13 cellular contexts compared by ENCODE assay signal in the genomic region with DNA sequence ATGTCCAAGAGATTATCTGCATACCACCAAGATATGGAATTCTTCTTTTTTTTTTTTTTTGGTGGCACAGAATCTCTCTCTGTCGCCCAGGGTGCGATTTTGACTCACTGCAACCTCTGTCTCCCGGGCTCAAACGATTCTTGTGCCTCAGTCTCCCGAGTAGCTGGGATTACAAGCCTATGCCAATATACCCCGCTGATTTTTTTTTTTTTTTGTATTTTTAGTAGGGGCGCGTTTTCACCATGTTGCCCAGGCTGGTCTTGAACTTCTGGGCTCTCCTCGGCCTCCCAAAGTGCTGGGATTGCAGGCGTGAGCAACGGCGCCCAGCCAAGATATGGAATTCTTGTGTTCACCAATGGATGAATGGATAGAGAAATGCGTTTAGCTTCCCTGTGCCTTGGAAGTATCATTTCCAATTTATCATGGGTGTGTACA. TPM values are rescaled to one million over a fixed set of nuclear protein-coding genes. Genes with fewer than 3 reads are reported as not detected.
DNase-seq lines count a peak whose midpoint lies in the region; ATAC-seq and TF ChIP-seq lines count a peak whose summit lies in the region.
"Had no signal": no experiment of that assay in that cellular context is flagged by ENCODE, and none has a peak within 500 bp of the region (broad histone marks: within the 10 kb centered on the region; RNA-seq: fewer than 3 reads in every experiment).

No MANE protein-coding gene starts in this region.

- H3K9me3 Mint-ChIP-seq in MCF 10A (ENCODE audit: unreplicated experiment) (no peaks in the 10 kb centered on the region), type B pancreatic cell (no peaks in the 10 kb centered on the region)
- H3K9me3 Mint-ChIP-seq in activated naive CD4-positive, alpha-beta T cell treated with anti-CD3 and anti-CD28 coated beads, Interleukin-2, amount 10 ng/mL, durations not matched to agents 7 days and 5 days: peaks cover 21% of the 10 kb centered on the region

- peaks cover 0 to 95% of the 10 kb centered on the region in 2 donors for H3K27me3 ChIP-seq in breast epithelium
- no peaks in the 10 kb centered on the region for H3K27me3 ChIP-seq in PC-9 (ENCODE audit: insufficient read depth, low read depth)

- no peak for TF ChIP-seq POLR2A in breast epithelium (IDR thresholded peaks at IDR 0.05)

- POLR2A ChIA-PET in MCF 10A (lab: Yijun Ruan, JAX) (interaction anchor here (0.9 to 1.0 kb wide), 3 partner anchors 9 to 66 kb away, joined by 3 read pairs; no protein-coding TSS in a partner anchor), PC-9 (lab: Charles Lee; ENCODE audit: unreplicated experiment) (interaction anchor here (0.6 to 0.7 kb wide), 3 partner anchors 51 to 808 kb away, joined by 6 to 17 read pairs (median 14); no protein-coding TSS in a partner anchor)

- H3K79me2 ChIP-seq in PC-9 (ENCODE audit: low read depth): no peaks in the 10 kb centered on the region

- peak overlapping the region; percentile 61 for H3K27ac Mint-ChIP-seq in MCF 10A (ENCODE audit: low read depth, unreplicated experiment)
- peak overlapping the region; percentile 91 for H3K27ac Mint-ChIP-seq in type B pancreatic cell
- no peak overlapping the region for H3K27ac Mint-ChIP-seq in activated naive CD4-positive, alpha-beta T cell treated with anti-CD3 and anti-CD28 coated beads, Interleukin-2, amount 10 ng/mL, durations not matched to agents 7 days and 5 days
- H3K27ac Mint-ChIP-seq: activated CD4-positive, alpha-beta T cell treated with anti-CD3 and anti-CD28 coated beads, Interleukin-2, amount 10 ng/mL, durations not matched to agents 24 days and 14 days had no signal

- intact Hi-C loops in MCF 10A (cut with micrococcal nuclease): no loop called here
- intact Hi-C loops in breast epithelium (cut with DNase I; ENCODE audit: low total_unique reads): no loop called here
- intact Hi-C loops in PC-9 (cut with micrococcal nuclease; ENCODE audit: unreplicated experiment): no loop called here

- H3K9me3 ChIP-seq in breast epithelium (peaks cover 0 to 17% of the 10 kb centered on the region in 2 donors), PC-9 (ENCODE audit: insufficient read depth, low read depth) (no peaks in the 10 kb centered on the region)

- H3K4me1 Mint-ChIP-seq in MCF 10A (ENCODE audit: insufficient read depth, unreplicated experiment): no peaks in the 10 kb centered on the region
- peaks cover 14% of the 10 kb centered on the region for H3K4me1 Mint-ChIP-seq in type B pancreatic cell (ENCODE audit: unreplicated experiment)
- H3K4me1 Mint-ChIP-seq in activated naive CD4-positive, alpha-beta T cell treated with anti-CD3 and anti-CD28 coated beads, Interleukin-2, amount 10 ng/mL, durations not matched to agents 7 days and 5 days: peaks cover 7% of the 10 kb centered on the region

- H3K4me1 ChIP-seq in breast epithelium (no peaks in the 10 kb centered on the region), PC-9 (replicated peaks; ENCODE audit: insufficient read depth) (no peaks in the 10 kb centered on the region; the same call in none of the 2 replicates)

- ATAC-seq in GM21381 (IDR thresholded peaks at IDR 0.05; ENCODE audit: unreplicated experiment): no peak

- H3K36me3 Mint-ChIP-seq in MCF 10A (ENCODE audit: insufficient read depth, unreplicated experiment) (peaks cover 7% of the 10 kb centered on the region), type B pancreatic cell (no peaks in the 10 kb centered on the region)
- peaks cover 13% of the 10 kb centered on the region for H3K36me3 Mint-ChIP-seq in activated naive CD4-positive, alpha-beta T cell treated with anti-CD3 and anti-CD28 coated beads, Interleukin-2, amount 10 ng/mL, durations not matched to agents 7 days and 5 days

- TF ChIP-seq CTCF in MCF 10A (IDR thresholded peaks at IDR 0.05; ENCODE audit: unreplicated experiment) (no peak), breast epithelium (IDR thresholded peaks at IDR 0.05) (no peak), PC-9 (conservative IDR thresholded peaks at IDR 0.05) (no peak), fibroblast of mammary gland (conservative IDR thresholded peaks at IDR 0.05; ENCODE audit: control insufficient read depth, insufficient read depth, low read depth, low read length) (no peak), type B pancreatic cell (conservative IDR thresholded peaks at IDR 0.05) (no peak)

- H2AFZ ChIP-seq in PC-9: peak overlapping the region; percentile 78

- H3K27me3 Mint-ChIP-seq in MCF 10A (ENCODE audit: insufficient read depth, unreplicated experiment) (no peaks in the 10 kb centered on the region), type B pancreatic cell (peaks cover 69% of the 10 kb centered on the region)
- peaks cover 81% of the 10 kb centered on the region for H3K27me3 Mint-ChIP-seq in activated naive CD4-positive, alpha-beta T cell treated with anti-CD3 and anti-CD28 coated beads, Interleukin-2, amount 10 ng/mL, durations not matched to agents 7 days and 5 days

- no peaks in the 10 kb centered on the region for H3K9me2 ChIP-seq in PC-9 (ENCODE audit: insufficient read depth)

- H3K27ac ChIP-seq in breast epithelium (no peak overlapping the region), PC-9 (0 out of 2 replicates have a peak overlapping the region, but pooled peaks have one; percentile 3)
- H3K27ac ChIP-seq: RWPE1 had no signal

- peaks cover 8% of the 10 kb centered on the region for H3F3A ChIP-seq in PC-9 (ENCODE audit: insufficient read depth, low read depth)

- H3K4me3 Mint-ChIP-seq in MCF 10A (ENCODE audit: unreplicated experiment): peak overlapping the region; percentile 68
- H3K4me3 Mint-ChIP-seq in type B pancreatic cell: peak overlapping the region; percentile 97
- H3K4me3 Mint-ChIP-seq in activated naive CD4-positive, alpha-beta T cell treated with anti-CD3 and anti-CD28 coated beads, Interleukin-2, amount 10 ng/mL, durations not matched to agents 7 days and 5 days: no peak overlapping the region
- H3K4me3 Mint-ChIP-seq: activated CD4-positive, alpha-beta T cell treated with anti-CD3 and anti-CD28 coated beads, Interleukin-2, amount 10 ng/mL, durations not matched to agents 24 days and 14 days had no signal

- no peaks in the 10 kb centered on the region for H3K36me3 ChIP-seq in breast epithelium
- H3K36me3 ChIP-seq in PC-9 (ENCODE audit: low read depth): no peaks in the 10 kb centered on the region

- H3K4me2 ChIP-seq in PC-9: peak overlapping the region; percentile 76

- DNase-seq in MCF 10A (ENCODE audit: unreplicated experiment) (no peak), breast epithelium (ENCODE audit: low spot score in 2 of 2) (no peak), PC-9 (no peak), fibroblast of mammary gland (ENCODE audit: low read depth) (no peak), type B pancreatic cell (ENCODE audit: extremely low spot score, unreplicated experiment) (no peak)
- DNase-seq in effector CD4-positive, alpha-beta T cell: no peak
- DNase-seq in activated naive CD4-positive, alpha-beta T cell treated with anti-CD3 and anti-CD28 coated beads, Interleukin-2, amount 10 ng/mL, durations not matched to agents 7 days and 5 days: no peak
- DNase-seq: activated CD4-positive, alpha-beta T cell treated with anti-CD3 and anti-CD28 coated beads, Interleukin-2, amount 10 ng/mL, durations not matched to agents 24 days and 14 days; NCI-H1417 treated with DMSO at 0.1 percent for 48 hours; nucleus accumbens; stimulated activated CD4-positive, alpha-beta T cell treated with anti-CD3 and anti-CD28 coated beads, Interleukin-4, amount 100 ng/mL, for 4 hours had no signal

- CTCF ChIA-PET in MCF 10A (lab: Yijun Ruan, JAX): interaction anchor here (0.7 kb wide), 1 partner anchor 62 kb away, joined by 4 read pairs; no protein-coding TSS in a partner anchor
- CTCF ChIA-PET in PC-9 (lab: Charles Lee): interaction anchor here (0.6 to 0.8 kb wide), 2 partner anchors 13 to 473 kb away, joined by 3 read pairs; no protein-coding TSS in a partner anchor
- CTCF ChIA-PET in activated naive CD4-positive, alpha-beta T cell treated with anti-CD3 and anti-CD28 coated beads, Interleukin-2, amount 10 ng/mL, durations not matched to agents 7 days and 5 days (lab: Charles Lee): interaction anchor here (0.6 kb wide), 1 partner anchor 21 kb away, joined by 3 read pairs; no protein-coding TSS in a partner anchor

- no peaks in the 10 kb centered on the region for H4K20me1 ChIP-seq in PC-9 (ENCODE audit: insufficient read depth)

- H3K4me3 ChIP-seq in breast epithelium: no peak overlapping the region
- H3K4me3 ChIP-seq in PC-9: peak overlapping the region; percentile 60
- H3K4me3 ChIP-seq in fibroblast of mammary gland (ENCODE audit: control insufficient read depth, low read depth, low read length): peak overlapping the region; percentile 62

- BruUV-seq in MCF 10A (replicated peaks; lab: Mats Ljungman, UMichigan) (no TSS peak), PC-9 (replicated peaks; lab: Mats Ljungman, UMichigan) (no TSS peak)

RNA-seq across cellular contexts. Expression of a gene that starts 31.0 kb away (rescaled TPM):
- total RNA-seq in MCF 10A (2022): not detected in 2 replicates
- total RNA-seq in breast epithelium: not detected
- total RNA-seq in PC-9 (2021): 0.26 TPM in 1 of 2 replicates, not detected in the other
- 0.10 and 0.14 TPM in 2 replicates for total RNA-seq in type B pancreatic cell (ENCODE audit: low replicate concordance)
- total RNA-seq: activated CD4-positive, alpha-beta T cell treated with anti-CD3 and anti-CD28 coated beads, Interleukin-2, amount 10 ng/mL, durations not matched to agents 24 days and 14 days had no signal

RNA-seq across cellular contexts. Expression of a gene that starts 33.6 kb away (rescaled TPM):
- total RNA-seq in MCF 10A (2022) (22.8 and 27.9 TPM in 2 replicates), breast epithelium (10 to 100 TPM in 2 of 3 donors, under 1 TPM in 1; 0.80 to 31.0 (median 12.8) TPM), PC-9 (2021) (32.3 and 32.5 TPM in 2 replicates), type B pancreatic cell (ENCODE audit: low replicate concordance) (10.5 and 28.9 TPM in 2 replicates)
- total RNA-seq: activated CD4-positive, alpha-beta T cell treated with anti-CD3 and anti-CD28 coated beads, Interleukin-2, amount 10 ng/mL, durations not matched to agents 24 days and 14 days had no signal

Comparison
In these comparisons a context has a peak if more than half of its experiments do, and no peak if none do; other contexts are left out.
1. H3K4me3 ChIP-seq: peak in PC-9 (single experiment) and fibroblast of mammary gland (single experiment); none in breast epithelium (0 of 3).